In genomic region chr18:9447334-9447733, GRCh38 we compare ENCODE assay signal across 24 cellular contexts. TPM values are rescaled to one million over a fixed set of nuclear protein-coding genes. Genes with fewer than 3 reads are reported as not detected.
DNase-seq lines count a peak whose midpoint lies in the region; ATAC-seq, FAIRE-seq and TF ChIP-seq lines count a peak whose summit lies in the region.
"Had no signal": no experiment of that assay in that cellular context is flagged by ENCODE, and none has a peak within 500 bp of the region (broad histone marks: within the 10 kb centered on the region; RNA-seq: fewer than 3 reads in every experiment).

No MANE protein-coding gene starts in this region.

- TF ChIP-seq RAD21 in K562 (CRISPR knock-in tag; conservative IDR thresholded peaks at IDR 0.05 in 1 of 2, IDR thresholded peaks at IDR 0.05 in 1 of 2), result no peak

- no peaks in the 10 kb centered on the region for H3K4me1 Mint-ChIP-seq in astrocyte (ENCODE audit: low read depth, unreplicated experiment)
- H3K4me1 Mint-ChIP-seq: CD14-positive monocyte; CD4-positive, alpha-beta memory T cell; CD4-positive, CD25-positive, alpha-beta regulatory T cell; CD8-positive, alpha-beta memory T cell had no signal

- H3K9me3 Mint-ChIP-seq in astrocyte (ENCODE audit: unreplicated experiment), result peaks cover 11% of the 10 kb centered on the region

- H3K79me2 ChIP-seq in astrocyte (ENCODE audit: insufficient read depth, low read length) (no peaks in the 10 kb centered on the region), K562 (ENCODE audit: control insufficient read depth, insufficient read depth, low read length) (no peaks in the 10 kb centered on the region)

- no peaks in the 10 kb centered on the region for H3K4me1 ChIP-seq in astrocyte (ENCODE audit: insufficient read depth, low read length)
- peaks cover 0 to 8% of the 10 kb centered on the region in 2 experiments; a peak in 1 of 5 replicates for H3K4me1 ChIP-seq in K562 (replicated peaks in 1 of 2; ENCODE audit: control insufficient read depth in 2 of 2, insufficient read depth in 2 of 2, low read length in 2 of 2)
- H3K4me1 ChIP-seq in body of pancreas, result no peaks in the 10 kb centered on the region
- H3K4me1 ChIP-seq: BE2C, BLaER1 had no signal

- H3K27ac ChIP-seq in astrocyte (ENCODE audit: low read depth, low read length) (no peak overlapping the region), K562 (ENCODE audit: extremely low read depth, low read depth, low read length) (no peak overlapping the region), body of pancreas (no peak overlapping the region)
- H3K27ac ChIP-seq: BLaER1 had no signal

- H3K9me1 ChIP-seq in K562 (ENCODE audit: control insufficient read depth, insufficient read depth, low read length), result no peaks in the 10 kb centered on the region

- H3K36me3 ChIP-seq in astrocyte (ENCODE audit: insufficient read depth, low read length), result no peaks in the 10 kb centered on the region
- no peaks in the 10 kb centered on the region for H3K36me3 ChIP-seq in K562 (ENCODE audit: control insufficient read depth, insufficient read depth, low read length)
- no peaks in the 10 kb centered on the region for H3K36me3 ChIP-seq in body of pancreas (replicated peaks in 1 of 2; ENCODE audit: insufficient read depth in 1 of 2, low read depth in 2 of 2)
- H3K36me3 ChIP-seq: BE2C, BLaER1 had no signal

- no peak for TF ChIP-seq EP300 in K562 (IDR thresholded peaks at IDR 0.05; ENCODE audit: low read length)

- peak overlapping the region; percentile 8 for H3K4me3 Mint-ChIP-seq in astrocyte (ENCODE audit: unreplicated experiment)
- H3K4me3 Mint-ChIP-seq: CD14-positive monocyte; CD4-positive, alpha-beta memory T cell; CD4-positive, CD25-positive, alpha-beta regulatory T cell; CD8-positive, alpha-beta memory T cell had no signal

- H3K27me3 Mint-ChIP-seq in astrocyte (ENCODE audit: low read depth, unreplicated experiment), result no peaks in the 10 kb centered on the region

- in situ Hi-C loops in K562 (cut with MboI), result no loop called here

- H3K27ac Mint-ChIP-seq in astrocyte (ENCODE audit: unreplicated experiment), result no peak overlapping the region
- H3K27ac Mint-ChIP-seq: CD14-positive monocyte; CD4-positive, alpha-beta memory T cell; CD4-positive, CD25-positive, alpha-beta regulatory T cell; CD8-positive, alpha-beta memory T cell had no signal

- H3K4me2 ChIP-seq in astrocyte (ENCODE audit: low read length), result no peak overlapping the region
- H3K4me2 ChIP-seq in K562 (ENCODE audit: insufficient read depth, low read length), result no peak overlapping the region
- H3K4me2 ChIP-seq: BLaER1 had no signal

- H3K9me3 ChIP-seq in astrocyte (ENCODE audit: insufficient read depth, low read depth, low read length), result no peaks in the 10 kb centered on the region
- H3K9me3 ChIP-seq in K562 (replicated peaks; ENCODE audit: control insufficient read depth, insufficient read depth, low read depth, low read length), result peaks cover 4% of the 10 kb centered on the region; the same call in 1 of the 2 replicates
- H3K9me3 ChIP-seq in body of pancreas, result no peaks in the 10 kb centered on the region
- H3K9me3 ChIP-seq: BE2C had no signal

- H4K20me1 ChIP-seq in astrocyte (ENCODE audit: insufficient read depth, low read length), result no peaks in the 10 kb centered on the region
- no peaks in the 10 kb centered on the region for H4K20me1 ChIP-seq in K562 (replicated peaks; ENCODE audit: control insufficient read depth, insufficient read depth, low read length)
- H4K20me1 ChIP-seq: BLaER1 had no signal

- BruUV-seq in K562 (replicated peaks; lab: Mats Ljungman, UMichigan), result no TSS peak

- FAIRE-seq in astrocyte (lab: Jason Lieb, UNC), result no peak
- FAIRE-seq in K562 (lab: Jason Lieb, UNC), result no peak
- FAIRE-seq in urothelium cell line (lab: Jason Lieb, UNC), result peak; percentile 68
- FAIRE-seq: A204.1 had no signal

- TF ChIP-seq CTCF in astrocyte (IDR thresholded peaks at IDR 0.05; ENCODE audit: insufficient read depth, low read depth, low read length) (no peak), K562 (IDR thresholded peaks at IDR 0.05 in 2 of 3, conservative IDR thresholded peaks at IDR 0.05 in 1 of 3; ENCODE audit: insufficient read depth in 2 of 3, low read depth in 1 of 3, low read length in 3 of 3) (no peak), body of pancreas (IDR thresholded peaks at IDR 0.05) (no peak)

- ATAC-seq in K562, result no peak
- no peak for ATAC-seq in body of pancreas

- no peak for TF ChIP-seq POLR2A in K562 (conservative IDR thresholded peaks at IDR 0.05)
- no peak for TF ChIP-seq POLR2A in body of pancreas (IDR thresholded peaks at IDR 0.05)

- 53% methylated on average over 7 of the region's 7 CpGs for WGBS in K562 (ENCODE audit: insufficient coverage, low coverage, missing lambda C conversion rate)
- WGBS in body of pancreas, 2 donors, result 69 to 78% methylated on average over 7 of the region's 7 CpGs

- no peak overlapping the region for H3K4me3 ChIP-seq in astrocyte (ENCODE audit: insufficient read depth, low read depth, low read length)
- no peak overlapping the region for H3K4me3 ChIP-seq in K562
- no peak overlapping the region for H3K4me3 ChIP-seq in body of pancreas
- H3K4me3 ChIP-seq: BLaER1 had no signal

- no peaks in the 10 kb centered on the region for H3K27me3 ChIP-seq in astrocyte (ENCODE audit: insufficient read depth, low read length)
- no peaks in the 10 kb centered on the region for H3K27me3 ChIP-seq in K562 (ENCODE audit: control insufficient read depth in 2 of 2, insufficient read depth in 2 of 2, low read length in 2 of 2)
- H3K27me3 ChIP-seq in body of pancreas, result no peaks in the 10 kb centered on the region
- H3K27me3 ChIP-seq: BE2C, BLaER1 had no signal

- H3K9ac ChIP-seq in astrocyte (ENCODE audit: low read length) (no peak overlapping the region), K562 (ENCODE audit: insufficient read depth in 1 of 2, low read depth in 2 of 2, low read length in 2 of 2) (no peak overlapping the region)
- H3K9ac ChIP-seq: BLaER1 had no signal

- peaks cover 5% of the 10 kb centered on the region for H3K36me3 Mint-ChIP-seq in astrocyte (ENCODE audit: low read depth, unreplicated experiment)
- H3K36me3 Mint-ChIP-seq: CD14-positive monocyte; CD4-positive, CD25-positive, alpha-beta regulatory T cell had no signal

- POLR2A ChIA-PET in K562 (lab: Yijun Ruan, JAX), result no interaction called here

- intact Hi-C loops in K562 (cut with micrococcal nuclease), result no loop called here
- intact Hi-C loops in body of pancreas (cut with DNase I), result no loop called here

- CTCF ChIA-PET in K562 (lab: Yijun Ruan, JAX; ENCODE audit: low intra/inter-chr PET ratio), result no interaction called here

- H2AFZ ChIP-seq in astrocyte (ENCODE audit: low read depth, low read length) (no peak overlapping the region), K562 (ENCODE audit: low read depth, low read length) (no peak overlapping the region)

- DNase-seq in astrocyte (ENCODE audit: low read depth) (no peak), K562 (ENCODE audit: extremely low read depth in 1 of 4, low spot score in 3 of 4) (no peak), urothelium cell line (ENCODE audit: low spot score) (no peak), middle frontal gyrus (ENCODE audit: extremely low spot score, low spot score) (no peak), ureter (ENCODE audit: low spot score) (no peak), body of pancreas (no peak)
- DNase-seq: 8988T; ACHN; BE2C; C1 segment of cervical spinal cord; CD4-positive, alpha-beta memory T cell; CD4-positive, CD25-positive, alpha-beta regulatory T cell; CD8-positive, alpha-beta memory T cell; COR-L47; DMS 273 treated with DMSO at 0.1 percent for 48 hours; DMS153; DMS53; DMS79; DND-41; EL; GDM1 had no signal

TF ChIP-seq in K562, 482 proteins besides CTCF, POLR2A, EP300 and RAD21 (continues in another document):
- TF ChIP-seq GTF2B (IDR thresholded peaks at IDR 0.05; ENCODE audit: extremely low read depth, insufficient read length), result no peak
- TF ChIP-seq CBX5 (IDR thresholded peaks at IDR 0.05; ENCODE audit: borderline replicate concordance, low read depth), result peak; percentile 94; the same call in 1 of the 2 replicates
- TF ChIP-seq ELK1 (CRISPR knock-in tag; IDR thresholded peaks at IDR 0.05), result no peak
- no peak for TF ChIP-seq SP1 (CRISPR knock-in tag; IDR thresholded peaks at IDR 0.05)

RNA-seq across cellular contexts. Expression of gene RALBP1, which starts 28.0 kb away (rescaled TPM):
- total RNA-seq in astrocyte (57.5 and 57.7 TPM in 2 replicates), K562 (2014; rRNA removed) (64.5 and 68.0 TPM in 2 replicates), K562 (2014; rRNA removed; fragmentation: Illumina TruSeq; extraction: Trizol) (60.2 and 67.7 TPM in 2 replicates), K562 (2015; rRNA removed; fragmentation: Illumina TruSeq; extraction: Trizol) (62.5 and 65.9 TPM in 2 replicates), K562 (2021) (65.3 and 70.0 TPM in 2 replicates), ureter (117 TPM), body of pancreas (10 to 100 TPM; 22.1 to 29.6 TPM)
- total RNA-seq in K562 (2011; cell fraction: chromatin; rRNA removed; ENCODE audit: low replicate concordance), result 20.8 and 41.1 TPM in 2 replicates
- total RNA-seq in K562 (2011; cell fraction: nucleolus; rRNA removed), result 20.5 and 24.7 TPM in 2 replicates
- total RNA-seq in K562 (2011; cell fraction: nucleoplasm; rRNA removed), result 29.5 and 36.5 TPM in 2 replicates
- polyA plus RNA-seq in K562 (2011; rRNA removed) (58.3 and 58.4 TPM in 2 replicates), K562 (2014; fragmentation: Illumina TruSeq; extraction: Trizol) (56.1 and 61.3 TPM in 2 replicates), K562 (2014; fragmentation: Nextera tagmentation; extraction: Ambion mirVana) (10 to 100 TPM; 10.9 to 13.1 TPM), K562 (2014; rRNA removed) (60.4 and 69.6 TPM in 2 replicates)
- 62.4 and 72.6 TPM in 2 replicates for polyA plus RNA-seq in K562 (2011; cell fraction: cytosol; rRNA removed)
- polyA plus RNA-seq in K562 (2011; cell fraction: nucleus; rRNA removed), result 30.6 and 32.7 TPM in 2 replicates
- polyA plus RNA-seq in K562 (2012), result 46.1 and 50.9 TPM in 2 replicates
- polyA minus RNA-seq in K562 (2011; rRNA and poly(A)+ RNA removed), result 74.0 and 77.6 TPM in 2 replicates
- 44.2 and 45.3 TPM in 2 replicates for polyA minus RNA-seq in K562 (2011; cell fraction: cytosol; rRNA and poly(A)+ RNA removed)
- polyA minus RNA-seq in K562 (2011; cell fraction: nucleus; rRNA and poly(A)+ RNA removed), result 20.2 and 27.3 TPM in 2 replicates
